8 cellular contexts compared by ENCODE assay signal in genomic region chr19:43675269-43675879, GRCh38. TPM values are rescaled to one million over a fixed set of nuclear protein-coding genes. Genes with fewer than 3 reads are reported as not detected.
DNase-seq lines count a peak whose midpoint lies in the region; ATAC-seq and TF ChIP-seq lines count a peak whose summit lies in the region.

No MANE protein-coding gene starts in this region.

- no peaks in the 10 kb centered on the region for H3K36me3 Mint-ChIP-seq in CD4-positive, CD25-positive, alpha-beta regulatory T cell
- H3K36me3 Mint-ChIP-seq in activated CD8-positive, alpha-beta T cell treated with anti-CD3 and anti-CD28 coated beads, Interleukin-2, amount 10 ng/mL, durations not matched to agents 7 days and 5 days (ENCODE audit: low read depth): no peaks in the 10 kb centered on the region

- H3K27ac ChIP-seq in CD4-positive, CD25-positive, alpha-beta regulatory T cell (ENCODE audit: insufficient read depth, low read length, poor library complexity, severe bottlenecking): no peak overlapping the region
- peak overlapping the region; percentile 72 for H3K27ac ChIP-seq in HCT116 (ENCODE audit: low read depth, low read length)
- peak overlapping the region; percentile 77 for H3K27ac ChIP-seq in lower lobe of right lung

- no peak overlapping the region for H3K4me3 ChIP-seq in CD4-positive, CD25-positive, alpha-beta regulatory T cell (ENCODE audit: low read depth, low read length)
- peak overlapping the region in 1 of 2 experiments; percentile 34; a peak in 3 of 4 replicates for H3K4me3 ChIP-seq in HCT116 (replicated peaks in 1 of 2; ENCODE audit: low read depth in 1 of 2, low read length in 2 of 2)
- no peak overlapping the region for H3K4me3 ChIP-seq in lower lobe of right lung

- peak overlapping the region; percentile 70 for H3K4me2 ChIP-seq in HCT116 (ENCODE audit: low read length)

- no peaks in the 10 kb centered on the region for H3K4me1 ChIP-seq in CD4-positive, CD25-positive, alpha-beta regulatory T cell (ENCODE audit: control insufficient read depth, insufficient read depth, low read length, poor library complexity, severe bottlenecking)
- peaks cover 37 to 69% of the 10 kb centered on the region in 2 experiments for H3K4me1 ChIP-seq in HCT116 (ENCODE audit: control insufficient read depth in 1 of 2, insufficient read depth in 2 of 2, low read length in 2 of 2)
- peaks cover 30% of the 10 kb centered on the region for H3K4me1 ChIP-seq in lower lobe of right lung

- CTCF ChIA-PET in HCT116 (lab: Charles Lee): no interaction called here
- CTCF ChIA-PET in activated CD8-positive, alpha-beta T cell treated with anti-CD3 and anti-CD28 coated beads, Interleukin-2, amount 10 ng/mL, durations not matched to agents 7 days and 5 days (lab: Charles Lee): no interaction called here

- H3K9ac ChIP-seq in HCT116 (ENCODE audit: low read length): peak overlapping the region; percentile 54

- H3K27ac Mint-ChIP-seq in CD4-positive, CD25-positive, alpha-beta regulatory T cell: peak overlapping the region in 2 of 3 donors; percentile 57 to 86
- H3K27ac Mint-ChIP-seq in activated CD8-positive, alpha-beta T cell treated with anti-CD3 and anti-CD28 coated beads, Interleukin-2, amount 10 ng/mL, durations not matched to agents 7 days and 5 days: peak overlapping the region; percentile 32

- no peak for ATAC-seq in CD4-positive, CD25-positive, alpha-beta regulatory T cell (ENCODE audit: low read depth in 2 of 2)
- peak; percentile 89 for ATAC-seq in HCT116
- ATAC-seq in activated CD8-positive, alpha-beta T cell treated with anti-CD3 and anti-CD28 coated beads, Interleukin-2, amount 10 ng/mL, durations not matched to agents 7 days and 5 days: peak; percentile 40
- peak; percentile 71 to 77 for ATAC-seq in lower lobe of right lung
- no peak for ATAC-seq in HG03565 (IDR thresholded peaks at IDR 0.05; ENCODE audit: unreplicated experiment)
- ATAC-seq in GM19395 (IDR thresholded peaks at IDR 0.05; ENCODE audit: unreplicated experiment): no peak
- no peak for ATAC-seq in GM21360 (IDR thresholded peaks at IDR 0.05; ENCODE audit: unreplicated experiment)
- no peak for ATAC-seq in HG03354 (IDR thresholded peaks at IDR 0.05; ENCODE audit: poor library complexity, severe bottlenecking, unreplicated experiment)

- TF ChIP-seq POLR2A in HCT116 (IDR thresholded peaks at IDR 0.05; ENCODE audit: borderline replicate concordance, extremely low read depth, insufficient read depth, insufficient read length): no peak

- DNase-seq in CD4-positive, CD25-positive, alpha-beta regulatory T cell: peak in 1 of 3 donors; percentile 22
- DNase-seq in HCT116 (ENCODE audit: low read depth, low spot score) (peak; percentile 92), lower lobe of right lung (no peak)
- no peak for DNase-seq in activated CD8-positive, alpha-beta T cell treated with anti-CD3 and anti-CD28 coated beads, Interleukin-2, amount 10 ng/mL, durations not matched to agents 7 days and 5 days

- no peaks in the 10 kb centered on the region for H3K36me3 ChIP-seq in CD4-positive, CD25-positive, alpha-beta regulatory T cell (ENCODE audit: control insufficient read depth, insufficient read depth, low read length)
- no peaks in the 10 kb centered on the region for H3K36me3 ChIP-seq in HCT116 (ENCODE audit: control insufficient read depth in 1 of 2, insufficient read depth in 2 of 2, low read length in 2 of 2)
- no peaks in the 10 kb centered on the region for H3K36me3 ChIP-seq in lower lobe of right lung

- H3K27me3 ChIP-seq in CD4-positive, CD25-positive, alpha-beta regulatory T cell (ENCODE audit: control insufficient read depth, insufficient read depth, low read length): no peaks in the 10 kb centered on the region
- H3K27me3 ChIP-seq in HCT116 (ENCODE audit: insufficient read depth, low read length) (no peaks in the 10 kb centered on the region), lower lobe of right lung (ENCODE audit: low read depth) (no peaks in the 10 kb centered on the region)

- H3K4me3 Mint-ChIP-seq in CD4-positive, CD25-positive, alpha-beta regulatory T cell: peak overlapping the region in 1 of 4 donors; percentile 8
- no peak overlapping the region for H3K4me3 Mint-ChIP-seq in activated CD8-positive, alpha-beta T cell treated with anti-CD3 and anti-CD28 coated beads, Interleukin-2, amount 10 ng/mL, durations not matched to agents 7 days and 5 days

- no peaks in the 10 kb centered on the region for H4K20me1 ChIP-seq in HCT116 (ENCODE audit: insufficient read depth)

- intact Hi-C loops in HCT116 (cut with micrococcal nuclease): loop anchor here (10.0 kb wide), 1 partner anchor 109 kb away; the partner anchor contains the start of gene KCNN4
- intact Hi-C loops in lower lobe of right lung (cut with DNase I): no loop called here

- TF ChIP-seq CTCF in HCT116 (IDR thresholded peaks at IDR 0.05 in 2 of 3, conservative IDR thresholded peaks at IDR 0.05 in 1 of 3; ENCODE audit: borderline replicate concordance in 1 of 3, insufficient read depth in 1 of 3, low read depth in 2 of 3, low read length in 2 of 3) (no peak), lower lobe of right lung (IDR thresholded peaks at IDR 0.05) (no peak)

- POLR2A ChIA-PET in HCT116 (lab: Charles Lee): interaction anchor here (0.7 to 2.0 kb wide), 4 partner anchors 12 to 50 kb away, joined by 3 to 8 read pairs (median 3); no protein-coding TSS in a partner anchor
- POLR2A ChIA-PET in activated CD8-positive, alpha-beta T cell treated with anti-CD3 and anti-CD28 coated beads, Interleukin-2, amount 10 ng/mL, durations not matched to agents 7 days and 5 days (lab: Charles Lee): no interaction called here

- BruUV-seq in HCT116 (replicated peaks; lab: Mats Ljungman, UMichigan): no TSS peak

- no peak overlapping the region for H2AFZ ChIP-seq in HCT116 (ENCODE audit: low read depth, low read length, poor library complexity, severe bottlenecking)

- no peaks in the 10 kb centered on the region for H3K9me3 ChIP-seq in CD4-positive, CD25-positive, alpha-beta regulatory T cell (ENCODE audit: control insufficient read depth in 2 of 2, low read length in 2 of 2)
- H3K9me3 ChIP-seq in HCT116 (ENCODE audit: control insufficient read depth in 1 of 2, insufficient read depth in 1 of 2, low read depth in 1 of 2, low read length in 2 of 2) (no peaks in the 10 kb centered on the region), lower lobe of right lung (no peaks in the 10 kb centered on the region)

- RAD21 ChIA-PET in HCT116 (lab: Charles Lee; ENCODE audit: low non-redundant PET in 1 of 2, low total read pairs in 2 of 2, uncharacterized antibody in 2 of 2, unreplicated experiment in 2 of 2): interaction anchor here in 1 of 2 experiments (0.6 kb wide), 1 partner anchor 109 kb away, joined by 4 read pairs; no protein-coding TSS in a partner anchor

- peaks cover 0 to 9% (median 4%) of the 10 kb centered on the region in 4 donors for H3K4me1 Mint-ChIP-seq in CD4-positive, CD25-positive, alpha-beta regulatory T cell
- H3K4me1 Mint-ChIP-seq in activated CD8-positive, alpha-beta T cell treated with anti-CD3 and anti-CD28 coated beads, Interleukin-2, amount 10 ng/mL, durations not matched to agents 7 days and 5 days (ENCODE audit: low read depth): peaks cover 21% of the 10 kb centered on the region

- no peaks in the 10 kb centered on the region for H3K9me3 Mint-ChIP-seq in CD4-positive, CD25-positive, alpha-beta regulatory T cell
- no peaks in the 10 kb centered on the region for H3K9me3 Mint-ChIP-seq in activated CD8-positive, alpha-beta T cell treated with anti-CD3 and anti-CD28 coated beads, Interleukin-2, amount 10 ng/mL, durations not matched to agents 7 days and 5 days (ENCODE audit: insufficient read depth)

- H3K79me2 ChIP-seq in HCT116 (ENCODE audit: insufficient read depth, low read length): no peaks in the 10 kb centered on the region; the same call in 1 of the 2 replicates

- no peak for TF ChIP-seq RAD21 in HCT116 (IDR thresholded peaks at IDR 0.05; ENCODE audit: low read depth)

- no peaks in the 10 kb centered on the region for H3K9me2 ChIP-seq in HCT116 (ENCODE audit: insufficient read depth)

- peaks cover 5% of the 10 kb centered on the region for H3K27me3 Mint-ChIP-seq in CD4-positive, CD25-positive, alpha-beta regulatory T cell
- peaks cover 6% of the 10 kb centered on the region for H3K27me3 Mint-ChIP-seq in activated CD8-positive, alpha-beta T cell treated with anti-CD3 and anti-CD28 coated beads, Interleukin-2, amount 10 ng/mL, durations not matched to agents 7 days and 5 days (ENCODE audit: low read depth)

RNA-seq across cellular contexts. Expression of gene PLAUR, which starts 5.4 kb away (rescaled TPM):
- total RNA-seq in CD4-positive, CD25-positive, alpha-beta regulatory T cell: 5.9 TPM
- polyA plus RNA-seq in CD4-positive, CD25-positive, alpha-beta regulatory T cell: 1 to 10 TPM in 1 of 4 donors, under 1 TPM in 2, not detected in 1; 0.58 to 2.6 (median 0.59) TPM
- total RNA-seq in HCT116 (2021; ENCODE audit: unreplicated experiment) (98.1 TPM), lower lobe of right lung (96.2 TPM)
- polyA plus RNA-seq in HCT116 (2012): 161 and 211 TPM in 2 replicates
- total RNA-seq in activated CD8-positive, alpha-beta T cell treated with anti-CD3 and anti-CD28 coated beads, Interleukin-2, amount 10 ng/mL, durations not matched to agents 7 days and 5 days: 10 to 100 TPM; 10.1 to 11.6 TPM

RNA-seq across cellular contexts. Expression of gene CADM4, which starts 35.7 kb away (rescaled TPM):
- 0.30 TPM for total RNA-seq in CD4-positive, CD25-positive, alpha-beta regulatory T cell
- not detected for polyA plus RNA-seq in CD4-positive, CD25-positive, alpha-beta regulatory T cell
- total RNA-seq in HCT116 (2021; ENCODE audit: unreplicated experiment) (28.7 TPM), lower lobe of right lung (8.1 TPM)
- polyA plus RNA-seq in HCT116 (2012): 33.7 and 34.8 TPM in 2 replicates
- under 1 TPM; 0.10 to 0.40 TPM for total RNA-seq in activated CD8-positive, alpha-beta T cell treated with anti-CD3 and anti-CD28 coated beads, Interleukin-2, amount 10 ng/mL, durations not matched to agents 7 days and 5 days

RNA-seq across cellular contexts. Expression of gene IRGC, which starts 40.5 kb away (rescaled TPM):
- not detected for total RNA-seq in CD4-positive, CD25-positive, alpha-beta regulatory T cell
- polyA plus RNA-seq in CD4-positive, CD25-positive, alpha-beta regulatory T cell: not detected
- not detected for total RNA-seq in HCT116 (2021; ENCODE audit: unreplicated experiment)
- polyA plus RNA-seq in HCT116 (2012): 0.04 TPM in 1 of 2 replicates, not detected in the other
- total RNA-seq in activated CD8-positive, alpha-beta T cell treated with anti-CD3 and anti-CD28 coated beads, Interleukin-2, amount 10 ng/mL, durations not matched to agents 7 days and 5 days: not detected
- not detected for total RNA-seq in lower lobe of right lung

RNA-seq across cellular contexts. Expression of gene ZNF428, which starts 55.9 kb away (rescaled TPM):
- total RNA-seq in CD4-positive, CD25-positive, alpha-beta regulatory T cell: 26.6 TPM
- 10 to 100 TPM; 12.6 to 14.6 (median 13.7) TPM for polyA plus RNA-seq in CD4-positive, CD25-positive, alpha-beta regulatory T cell
- 39.6 TPM for total RNA-seq in HCT116 (2021; ENCODE audit: unreplicated experiment)
- polyA plus RNA-seq in HCT116 (2012): 37.5 and 37.7 TPM in 2 replicates
- 10 to 100 TPM; 29.9 to 31.5 TPM for total RNA-seq in activated CD8-positive, alpha-beta T cell treated with anti-CD3 and anti-CD28 coated beads, Interleukin-2, amount 10 ng/mL, durations not matched to agents 7 days and 5 days
- 29.6 TPM for total RNA-seq in lower lobe of right lung

Comparison
In these comparisons a context has a peak if more than half of its experiments do, and no peak if none do; other contexts are left out.
1. ATAC-seq: peak in HCT116 (single experiment), activated CD8-positive, alpha-beta T cell treated with anti-CD3 and anti-CD28 coated beads, Interleukin-2, amount 10 ng/mL, durations not matched to agents 7 days and 5 days (single experiment) and lower lobe of right lung (2 of 2); none in CD4-positive, CD25-positive, alpha-beta regulatory T cell (0 of 2), HG03565 (single experiment), GM19395 (single experiment), GM21360 (single experiment) and HG03354 (single experiment).